In genomic region chr22:36583546-36583945, GRCh38 we compare ENCODE assay signal across 19 cellular contexts. TPM values are rescaled to one million over a fixed set of nuclear protein-coding genes. Genes with fewer than 3 reads are reported as not detected.
A peak's percentile ranks its signal among the peaks of the same experiment; 100 is the strongest.
DNase-seq lines count a peak whose midpoint lies in the region; ATAC-seq, FAIRE-seq and TF ChIP-seq lines count a peak whose summit lies in the region.
"Had no signal": no experiment of that assay in that cellular context is flagged by ENCODE, and none has a peak within 500 bp of the region (broad histone marks: within the 10 kb centered on the region; RNA-seq: fewer than 3 reads in every experiment).

No MANE protein-coding gene starts in this region.

- no peak overlapping the region for H2BK15ac ChIP-seq in H1 (ENCODE audit: low read length)

- POLR2A ChIA-PET in RWPE1 (lab: Yijun Ruan, JAX; ENCODE audit: low non-redundant PET) (no interaction called here), H1 (lab: Charles Lee; ENCODE audit: partially characterized antibody) (interaction anchor here (0.7 to 2.0 kb wide), 2 partner anchors 9 to 47 kb away, joined by 3 to 8 read pairs; no protein-coding TSS in a partner anchor)

- no peak overlapping the region for H3K14ac ChIP-seq in H1 (ENCODE audit: insufficient read length)

- no peaks in the 10 kb centered on the region for H3K36me3 Mint-ChIP-seq in neural crest cell (ENCODE audit: low read depth)
- H3K36me3 Mint-ChIP-seq: CD14-positive monocyte had no signal

- H2AK5ac ChIP-seq in H1 (ENCODE audit: low read depth, low read length), result no peak overlapping the region

- H4K5ac ChIP-seq in H1 (ENCODE audit: insufficient read length, low read depth, low read length), result no peak overlapping the region

- H3K4me1 Mint-ChIP-seq in neural crest cell, result peaks cover 6% of the 10 kb centered on the region
- H3K4me1 Mint-ChIP-seq: CD14-positive monocyte had no signal

- H3K9ac ChIP-seq in H1 (replicated peaks in 1 of 4; ENCODE audit: extremely low read depth in 1 of 4, low read depth in 3 of 4, low read length in 3 of 4), result no peak overlapping the region
- H3K9ac ChIP-seq: BLaER1 had no signal

- no peaks in the 10 kb centered on the region for H3K36me3 ChIP-seq in H1 (ENCODE audit: control insufficient read depth in 2 of 4, insufficient read depth in 4 of 4, low read length in 3 of 4)
- H3K36me3 ChIP-seq in aorta (ENCODE audit: control insufficient read depth in 1 of 2, insufficient read depth in 2 of 2, low read length in 1 of 2), result no peaks in the 10 kb centered on the region
- no peaks in the 10 kb centered on the region for H3K36me3 ChIP-seq in brain microvascular endothelial cell (replicated peaks)
- no peaks in the 10 kb centered on the region for H3K36me3 ChIP-seq in body of pancreas (replicated peaks in 1 of 2; ENCODE audit: insufficient read depth in 1 of 2, low read depth in 2 of 2)
- H3K36me3 ChIP-seq in esophagus muscularis mucosa, result no peaks in the 10 kb centered on the region
- H3K36me3 ChIP-seq: BLaER1 had no signal

- H2AFZ ChIP-seq in H1 (ENCODE audit: low read length), result no peak overlapping the region

- no peak overlapping the region for H3K56ac ChIP-seq in H1 (replicated peaks; ENCODE audit: insufficient read length, low read depth, low read length)

- no peaks in the 10 kb centered on the region for H4K20me1 ChIP-seq in H1 (replicated peaks in 1 of 2; ENCODE audit: control insufficient read depth in 1 of 2, insufficient read depth in 2 of 2, low read length in 2 of 2)
- H4K20me1 ChIP-seq: BLaER1 had no signal

- no peak overlapping the region for H2BK12ac ChIP-seq in H1 (ENCODE audit: low read depth, low read length)

- peak overlapping the region; percentile 48 for H3K4ac ChIP-seq in H1 (replicated peaks; ENCODE audit: insufficient read length, low read depth, low read length)

- TF ChIP-seq EP300 in H1 (IDR thresholded peaks at IDR 0.05; ENCODE audit: borderline replicate concordance in 1 of 2, low read depth in 2 of 2, low read length in 2 of 2) (no peak), esophagus muscularis mucosa (IDR thresholded peaks at IDR 0.05) (no peak)

- H3K23me2 ChIP-seq in H1 (ENCODE audit: low read depth, low read length), result no peaks in the 10 kb centered on the region

- no peak for ATAC-seq in aorta (ENCODE audit: low FRiP score)
- ATAC-seq in body of pancreas, result no peak
- ATAC-seq: HepG2 had no signal

- no peak overlapping the region for H2BK5ac ChIP-seq in H1 (ENCODE audit: low read depth, low read length)

- H3K23ac ChIP-seq in H1 (ENCODE audit: insufficient read length), result no peak overlapping the region

- TF ChIP-seq POLR2A in H1 (IDR thresholded peaks at IDR 0.05; ENCODE audit: control extremely low read depth in 1 of 2, low read depth in 2 of 2, low read length in 2 of 2) (no peak), body of pancreas (IDR thresholded peaks at IDR 0.05) (no peak), esophagus muscularis mucosa (IDR thresholded peaks at IDR 0.05; ENCODE audit: low read depth) (no peak)

- H3K4me3 ChIP-seq in H1 (ENCODE audit: extremely low read depth in 1 of 4, insufficient read depth in 2 of 4, low read depth in 3 of 4, low read length in 4 of 4) (no peak overlapping the region), aorta (ENCODE audit: low read length in 2 of 2) (no peak overlapping the region), brain microvascular endothelial cell (ENCODE audit: low read depth, low read length) (no peak overlapping the region), body of pancreas (no peak overlapping the region), esophagus muscularis mucosa (no peak overlapping the region)
- H3K4me3 ChIP-seq: BLaER1 had no signal

- H3K4me2 ChIP-seq in H1 (ENCODE audit: insufficient read depth in 1 of 2, low read depth in 2 of 2, low read length in 2 of 2), result no peak overlapping the region

- no peaks in the 10 kb centered on the region; a peak in 1 of 7 replicates for H3K27me3 ChIP-seq in H1 (replicated peaks in 1 of 4; ENCODE audit: control insufficient read depth in 3 of 4, extremely low read depth in 1 of 4, insufficient read depth in 3 of 4, low read length in 3 of 4)
- H3K27me3 ChIP-seq in aorta (ENCODE audit: control insufficient read depth in 1 of 2, insufficient read depth in 2 of 2, low read length in 1 of 2), result no peaks in the 10 kb centered on the region
- H3K27me3 ChIP-seq in brain microvascular endothelial cell (replicated peaks), result peaks cover 2% of the 10 kb centered on the region
- H3K27me3 ChIP-seq in body of pancreas, result no peaks in the 10 kb centered on the region
- peaks cover 0 to 54% (median 0%) of the 10 kb centered on the region in 4 donors for H3K27me3 ChIP-seq in esophagus muscularis mucosa
- H3K27me3 ChIP-seq: BLaER1 had no signal

- H3K79me1 ChIP-seq in H1 (ENCODE audit: low read depth, low read length), result no peaks in the 10 kb centered on the region

- H3K27me3 Mint-ChIP-seq in neural crest cell (ENCODE audit: low read depth), result peaks cover 24% of the 10 kb centered on the region

- no peak overlapping the region for H4K91ac ChIP-seq in H1 (replicated peaks; ENCODE audit: insufficient read length, low read length)

- H3K9me3 ChIP-seq in H1 (ENCODE audit: insufficient read depth in 2 of 2, low read depth in 1 of 2, low read length in 1 of 2) (peaks cover 4 to 6% of the 10 kb centered on the region in 2 experiments; a peak in 3 of 4 replicates), aorta (ENCODE audit: control insufficient read depth, low read length) (no peaks in the 10 kb centered on the region), body of pancreas (no peaks in the 10 kb centered on the region), esophagus muscularis mucosa (no peaks in the 10 kb centered on the region)
- H3K9me3 ChIP-seq: BLaER1 had no signal

- no peak overlapping the region for H2BK20ac ChIP-seq in H1 (ENCODE audit: low read length)

- H3K27ac Mint-ChIP-seq in neural crest cell (ENCODE audit: unreplicated experiment), result peak overlapping the region; percentile 31
- H3K27ac Mint-ChIP-seq: H9 had no signal

- H3K27ac ChIP-seq in RWPE1 (peak overlapping the region; percentile 44), H1 (ENCODE audit: low read depth, low read length) (no peak overlapping the region), aorta (ENCODE audit: low read depth in 1 of 2, low read length in 2 of 2) (no peak overlapping the region), brain microvascular endothelial cell (no peak overlapping the region), body of pancreas (no peak overlapping the region), esophagus muscularis mucosa (replicated peaks in 1 of 4) (no peak overlapping the region)
- H3K27ac ChIP-seq: BLaER1 had no signal

- no peak for TF ChIP-seq CTCF in RWPE1 (conservative IDR thresholded peaks at IDR 0.05; ENCODE audit: low read depth)
- TF ChIP-seq CTCF in H1 (IDR thresholded peaks at IDR 0.05; ENCODE audit: control extremely low read depth in 1 of 3, insufficient read depth in 1 of 3, low read depth in 1 of 3, low read length in 3 of 3), result no peak
- no peak for TF ChIP-seq CTCF in neural crest cell (conservative IDR thresholded peaks at IDR 0.05)
- no peak for TF ChIP-seq CTCF in brain microvascular endothelial cell (IDR thresholded peaks at IDR 0.05; ENCODE audit: low read depth, low read length, missing control alignments)
- no peak for TF ChIP-seq CTCF in body of pancreas (IDR thresholded peaks at IDR 0.05)
- no peak for TF ChIP-seq CTCF in esophagus muscularis mucosa (IDR thresholded peaks at IDR 0.05)

- no peak for FAIRE-seq in H1 (lab: Jason Lieb, UNC)
- FAIRE-seq: GM12892, GM18507, HepG2 had no signal

- in situ Hi-C loops in brain microvascular endothelial cell (cut with HindIII; ENCODE audit: low pct_ligation_motif_present, low sequenced_read_pairs), result no loop called here

- intact Hi-C loops in aorta (cut with DNase I) (no loop called here), body of pancreas (cut with DNase I) (no loop called here), esophagus muscularis mucosa (cut with DNase I) (no loop called here)

- DNase-seq in RWPE1 (ENCODE audit: low spot score) (no peak), H1 (ENCODE audit: low read depth in 1 of 2, low spot score in 2 of 2) (no peak), neural crest cell (ENCODE audit: low read depth, low spot score) (no peak), aorta (peak; percentile 21 to 52), brain microvascular endothelial cell (no peak), body of pancreas (no peak), esophagus muscularis mucosa (ENCODE audit: extremely low spot score) (no peak)
- DNase-seq: 8988T; CD4-positive, alpha-beta memory T cell; DMS153; DMS79; GDM1; GOT3; H9 had no signal

- CTCF ChIA-PET in RWPE1 (lab: Yijun Ruan, JAX), result no interaction called here
- CTCF ChIA-PET in H1 (lab: Charles Lee; ENCODE audit: partially characterized antibody), result interaction anchor here (1.5 to 1.8 kb wide), 2 partner anchors 9 to 13 kb away, joined by 4 to 7 read pairs; no protein-coding TSS in a partner anchor

- no peak for TF ChIP-seq RAD21 in H1 (IDR thresholded peaks at IDR 0.05 in 1 of 2, conservative IDR thresholded peaks at IDR 0.05 in 1 of 2; ENCODE audit: low read depth in 2 of 2, low read length in 2 of 2)

- no peak overlapping the region for H3K18ac ChIP-seq in H1 (ENCODE audit: extremely low read depth, low read length)

- H2BK120ac ChIP-seq in H1 (replicated peaks; ENCODE audit: low read depth, low read length), result no peak overlapping the region

- no peak overlapping the region; the same call in 1 of the 2 replicates for H4K8ac ChIP-seq in H1 (ENCODE audit: extremely low read depth, insufficient read depth, low read length)

- no peaks in the 10 kb centered on the region for H3K9me3 Mint-ChIP-seq in neural crest cell

- 91% methylated on average over 3 of the region's 3 CpGs; no CpG with 5 or more reads in 1 of the 2 experiments for WGBS in H1 (ENCODE audit: extremely low coverage in 1 of 2, insufficient coverage in 1 of 2, insufficient read length in 1 of 2, insufficient replicate concordance in 2 of 2, low coverage in 1 of 2, low lambda C conversion rate in 2 of 2, missing lambda C conversion rate in 1 of 2), 2 experiments
- WGBS in aorta, 2 donors, result 83 to 94% methylated on average over 3 of the region's 3 CpGs
- 86 to 90% methylated on average over 3 of the region's 3 CpGs for WGBS in body of pancreas, 2 donors
- 89% methylated on average over 3 of the region's 3 CpGs for WGBS in esophagus muscularis mucosa

- H3K4me3 Mint-ChIP-seq in neural crest cell, result no peak overlapping the region
- H3K4me3 Mint-ChIP-seq: CD4-positive, alpha-beta memory T cell; H9 had no signal

- peaks cover 0 to 4% (median 2%) of the 10 kb centered on the region in 4 experiments; a peak in 4 of 7 replicates for H3K4me1 ChIP-seq in H1 (replicated peaks in 1 of 4; ENCODE audit: control insufficient read depth in 3 of 4, insufficient read depth in 4 of 4, low read length in 3 of 4)
- no peaks in the 10 kb centered on the region for H3K4me1 ChIP-seq in aorta (ENCODE audit: control insufficient read depth in 1 of 2, insufficient read depth in 2 of 2, low read length in 2 of 2)
- H3K4me1 ChIP-seq in body of pancreas, result no peaks in the 10 kb centered on the region
- peaks cover 0 to 10% (median 2%) of the 10 kb centered on the region in 4 donors for H3K4me1 ChIP-seq in esophagus muscularis mucosa

- no peaks in the 10 kb centered on the region for H3K79me2 ChIP-seq in H1 (ENCODE audit: control insufficient read depth in 1 of 2, insufficient read depth in 2 of 2, low read length in 2 of 2)

RNA-seq across cellular contexts. Expression of gene EIF3D, which starts 54.6 kb away (rescaled TPM):
- total RNA-seq in H1 (2021; fragmentation: NEBNext Ultra II Directional; extraction: Animal tissue kit (Norgen Biotek cat#: 25700)), result 195 and 196 TPM in 2 replicates
- 329 and 408 TPM in 2 replicates for polyA plus RNA-seq in H1 (2011; rRNA removed)
- 482 TPM for polyA plus RNA-seq in H1 (2011; cell fraction: cytosol; rRNA removed)
- 437 TPM for polyA plus RNA-seq in H1 (2011; cell fraction: nucleus; rRNA removed)
- 214 to 312 TPM (median 300 TPM) in 4 replicates for polyA plus RNA-seq in H1 (2012, experiment 1 of 2)
- polyA plus RNA-seq in H1 (2012, experiment 2 of 2), result 95.3 TPM
- polyA plus RNA-seq in H1 (2013, experiment 1 of 2), result 142 TPM
- 137 TPM for polyA plus RNA-seq in H1 (2013, experiment 2 of 2)
- 459 and 470 TPM in 2 replicates for polyA minus RNA-seq in H1 (2011; rRNA and poly(A)+ RNA removed)
- 274 TPM for polyA minus RNA-seq in H1 (2011; cell fraction: cytosol; rRNA and poly(A)+ RNA removed)
- polyA minus RNA-seq in H1 (2011; cell fraction: nucleus; rRNA and poly(A)+ RNA removed), result 176 TPM
- 178 and 197 TPM in 2 replicates for total RNA-seq in neural crest cell
- 100 to 1,000 TPM; 122 to 146 TPM for total RNA-seq in aorta
- polyA plus RNA-seq in aorta, result 100 to 1,000 TPM; 157 to 236 TPM
- total RNA-seq in body of pancreas, result 100 to 1,000 TPM; 136 to 177 TPM
- 100 to 1,000 TPM; 200 to 282 (median 252) TPM for total RNA-seq in esophagus muscularis mucosa

Comparison
In these comparisons a context has a peak if more than half of its experiments do, and no peak if none do; other contexts are left out.
1. DNase-seq: peak in aorta (2 of 2); none in RWPE1 (single experiment), H1 (0 of 2), neural crest cell (single experiment), brain microvascular endothelial cell (single experiment), body of pancreas (0 of 4) and esophagus muscularis mucosa (single experiment).